ENCODE assay signal across 18 cellular contexts in the genomic region with DNA sequence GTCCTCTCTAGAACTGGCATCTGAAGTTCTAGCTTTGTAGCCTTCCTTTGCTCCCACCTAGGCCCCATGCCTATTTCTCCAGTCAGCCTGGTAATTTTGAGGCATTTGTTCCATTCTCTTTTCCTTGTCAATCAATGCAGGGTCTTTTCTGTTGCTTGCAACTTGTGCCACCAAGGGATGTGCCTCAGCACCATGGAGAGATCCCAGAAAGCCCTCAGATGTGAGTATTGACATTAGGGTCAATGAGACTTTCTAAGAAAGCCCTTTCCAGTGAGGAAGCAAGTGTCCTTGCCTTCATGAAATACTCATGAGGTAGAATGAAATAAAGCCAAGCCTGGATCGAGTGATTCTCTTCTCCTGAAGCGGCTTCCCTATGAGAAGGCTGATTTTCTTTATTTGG.
"Had no signal": no experiment of that assay in that cellular context is flagged by ENCODE, and none has a peak within 500 bp of the region (broad histone marks: within the 10 kb centered on the region; RNA-seq: fewer than 3 reads in every experiment).

No MANE protein-coding gene starts in this region.

- FAIRE-seq: kidney had no signal

- DNase-seq: activated B cell treated with CpG ODN at 0.5 μM for 24 hours; activated CD4-positive, alpha-beta T cell treated with anti-CD3 and anti-CD28 coated beads for 48 hours; activated CD8-positive, alpha-beta T cell treated with anti-CD3 and anti-CD28 coated beads for 36 hours; activated gamma-delta T cell; activated T-cell treated with anti-CD3 and anti-CD28 coated beads, Interleukin-2, amount 50 U/mL, for 4 hours; body of pancreas; central memory CD4-positive, alpha-beta T cell; colonic mucosa; kidney; left ventricle myocardium inferior; stimulated activated CD4-positive, alpha-beta T cell treated with anti-CD3 and anti-CD28 coated beads, Interleukin-12 subunit alpha, Interleukin-12 subunit beta, amount 100 ng/mL, for 4 hours; stimulated activated CD4-positive, alpha-beta T cell treated with anti-CD3 and anti-CD28 coated beads, Interleukin-2, amount 100 ng/mL, for 24 hours had no signal

- H3K4me1 Mint-ChIP-seq: activated B cell treated with CpG ODN at 0.5 μM for 24 hours, memory B cell had no signal

- H3K4me3 Mint-ChIP-seq: activated B cell treated with CpG ODN at 0.5 μM for 24 hours; activated CD8-positive, alpha-beta T cell treated with anti-CD3 and anti-CD28 coated beads for 36 hours; activated T-cell treated with anti-CD3 and anti-CD28 coated beads, Interleukin-2, amount 50 U/mL, for 4 hours; memory B cell; nephron had no signal

- H3K4me1 ChIP-seq: body of pancreas, colonic mucosa, left ventricle myocardium inferior had no signal

- H3K27me3 Mint-ChIP-seq: activated CD8-positive, alpha-beta T cell treated with anti-CD3 and anti-CD28 coated beads for 36 hours had no signal

- H3K27ac Mint-ChIP-seq: activated B cell treated with CpG ODN at 0.5 μM for 24 hours; activated CD8-positive, alpha-beta T cell treated with anti-CD3 and anti-CD28 coated beads for 36 hours; activated naive CD4-positive, alpha-beta T cell treated with anti-CD3 and anti-CD28 coated beads, Interleukin-2, amount 50 U/mL, for 72 hours; memory B cell; nephron had no signal

- H3K36me3 ChIP-seq: colonic mucosa, left ventricle myocardium inferior, thoracic aorta had no signal

- H3K27ac ChIP-seq: body of pancreas, colonic mucosa, left ventricle myocardium inferior, thoracic aorta had no signal

- H3K9me3 ChIP-seq: body of pancreas, colonic mucosa, left ventricle myocardium inferior, thoracic aorta had no signal

- ATAC-seq: activated CD8-positive, alpha-beta T cell treated with anti-CD3 and anti-CD28 coated beads for 36 hours; activated naive CD4-positive, alpha-beta T cell treated with anti-CD3 and anti-CD28 coated beads, Interleukin-2, amount 50 U/mL, for 72 hours; activated T-cell treated with anti-CD3 and anti-CD28 coated beads, Interleukin-2, amount 50 U/mL, for 4 hours; body of pancreas; esophagus mucosa; sciatic nerve had no signal

- H3K4me3 ChIP-seq: body of pancreas, colonic mucosa, left ventricle myocardium inferior, thoracic aorta had no signal

- H3K9me3 Mint-ChIP-seq: activated B cell treated with CpG ODN at 0.5 μM for 24 hours; activated CD8-positive, alpha-beta T cell treated with anti-CD3 and anti-CD28 coated beads for 36 hours; activated naive CD4-positive, alpha-beta T cell treated with anti-CD3 and anti-CD28 coated beads, Interleukin-2, amount 50 U/mL, for 72 hours; activated T-cell treated with anti-CD3 and anti-CD28 coated beads, Interleukin-2, amount 50 U/mL, for 4 hours; memory B cell; nephron had no signal

- H3K27me3 ChIP-seq: body of pancreas, colonic mucosa had no signal

- H3K36me3 Mint-ChIP-seq: activated naive CD4-positive, alpha-beta T cell treated with anti-CD3 and anti-CD28 coated beads, Interleukin-2, amount 50 U/mL, for 72 hours; memory B cell had no signal
